ENCODE assay signal across 8 cellular contexts in the genomic region with DNA sequence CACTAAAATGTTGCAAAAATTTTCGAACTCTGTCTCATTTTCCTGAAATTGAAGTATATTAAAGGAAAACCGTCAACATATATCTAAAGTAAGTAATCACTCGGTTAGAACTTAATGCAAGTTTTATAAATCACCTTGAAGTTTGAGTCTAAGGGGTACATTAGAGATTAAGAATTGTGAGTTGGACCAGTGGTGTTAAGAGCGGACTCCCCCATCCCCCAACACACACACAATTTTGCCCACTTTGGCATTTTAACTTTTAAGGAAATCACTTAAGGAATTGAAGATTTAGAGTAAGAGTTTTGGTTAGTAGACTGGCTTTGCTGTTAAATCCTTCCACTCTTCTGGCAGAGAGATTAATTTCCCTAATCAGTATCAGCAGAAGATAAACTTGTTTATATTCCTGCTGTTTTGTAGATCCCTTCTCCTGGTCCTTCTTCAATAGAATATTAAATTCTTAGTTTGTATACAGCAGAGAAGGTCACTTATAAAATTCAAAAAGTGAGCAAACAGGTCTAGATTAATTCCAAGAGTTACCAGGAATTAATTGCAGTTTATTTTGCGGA. TPM values are rescaled to one million over a fixed set of nuclear protein-coding genes. Genes with fewer than 3 reads are reported as not detected.
DNase-seq lines count a peak whose midpoint lies in the region; ATAC-seq and TF ChIP-seq lines count a peak whose summit lies in the region.

No MANE protein-coding gene starts in this region.

- H3K27ac ChIP-seq in heart left ventricle (peak overlapping the region in 9 of 12 donors; percentile 93 to 99 (median 97)), lower lobe of right lung (peak overlapping the region; percentile 98), urinary bladder (ENCODE audit: low read depth) (peak overlapping the region; percentile 38)

- H3K4me3 ChIP-seq in heart left ventricle (peak overlapping the region; percentile 65 to 95 (median 89)), astrocyte of the spinal cord (ENCODE audit: low read depth, low read length) (peak overlapping the region; percentile 96), lower lobe of right lung (peak overlapping the region; percentile 95), urinary bladder (ENCODE audit: low read depth, low read length) (peak overlapping the region; percentile 93)

- 11 to 15% (median 15%) methylated on average over 5 of the region's 5 CpGs for WGBS in heart left ventricle, 4 donors
- 27% methylated on average over 5 of the region's 5 CpGs for WGBS in urinary bladder

- intact Hi-C loops in heart left ventricle (cut with DNase I), result loop anchor here in 8 of 10 donors (2.0 to 10.0 kb wide), 9 partner anchors 35 to 230 kb away; a partner anchor contains a TSS
- intact Hi-C loops in left ventricle myocardium superior (cut with micrococcal nuclease), result loop anchor here (10.0 kb wide), 1 partner anchor 222 kb away; no protein-coding TSS in a partner anchor
- intact Hi-C loops in lower lobe of right lung (cut with DNase I), result loop anchor here (10.0 kb wide), 1 partner anchor 212 kb away; no protein-coding TSS in a partner anchor

- no peak for TF ChIP-seq CTCF in heart left ventricle (IDR thresholded peaks at IDR 0.05)
- TF ChIP-seq CTCF in astrocyte of the spinal cord (IDR thresholded peaks at IDR 0.05; ENCODE audit: low read depth, low read length), result no peak
- TF ChIP-seq CTCF in lower lobe of right lung (IDR thresholded peaks at IDR 0.05), result no peak

- H3K27me3 ChIP-seq in heart left ventricle (no peaks in the 10 kb centered on the region), lower lobe of right lung (ENCODE audit: low read depth) (no peaks in the 10 kb centered on the region)

- in situ Hi-C loops in astrocyte of the spinal cord (cut with HindIII; ENCODE audit: low sequenced_read_pairs), result no loop called here

- H3K9me3 ChIP-seq in heart left ventricle, result no peaks in the 10 kb centered on the region
- H3K9me3 ChIP-seq in lower lobe of right lung, result no peaks in the 10 kb centered on the region

- H3K4me1 ChIP-seq in heart left ventricle, result peaks cover 0 to 53% (median 29%) of the 10 kb centered on the region in 12 donors
- peaks cover 41% of the 10 kb centered on the region for H3K4me1 ChIP-seq in lower lobe of right lung
- no peaks in the 10 kb centered on the region for H3K4me1 ChIP-seq in urinary bladder (ENCODE audit: insufficient read depth)

- no peaks in the 10 kb centered on the region for H3K36me3 ChIP-seq in heart left ventricle
- no peaks in the 10 kb centered on the region for H3K36me3 ChIP-seq in lower lobe of right lung
- no peaks in the 10 kb centered on the region for H3K36me3 ChIP-seq in urinary bladder (ENCODE audit: insufficient read depth)

- ATAC-seq in heart left ventricle (no peak), left ventricle myocardium superior (no peak), lower lobe of right lung (no peak), HG02571 (IDR thresholded peaks at IDR 0.05; ENCODE audit: unreplicated experiment) (no peak), HG02870 (IDR thresholded peaks at IDR 0.05; ENCODE audit: unreplicated experiment) (no peak), GM21526 (IDR thresholded peaks at IDR 0.05; ENCODE audit: low FRiP score, unreplicated experiment) (no peak)

- TF ChIP-seq POLR2A in heart left ventricle (IDR thresholded peaks at IDR 0.05), result no peak

- DNase-seq in heart left ventricle (no peak), left ventricle myocardium superior (no peak), astrocyte of the spinal cord (ENCODE audit: low read depth, low spot score) (peak; percentile 46), lower lobe of right lung (no peak)

RNA-seq across cellular contexts. Expression of a gene that starts 1.5 kb away (rescaled TPM):
- total RNA-seq in heart left ventricle (100 to 1,000 TPM in 1 of 9 donors, 10 to 100 TPM in 8; 52.4 to 157 (median 72.8) TPM), left ventricle myocardium superior (55.0 TPM), lower lobe of right lung (68.6 TPM), urinary bladder (151 TPM)
- polyA plus RNA-seq in heart left ventricle (10 to 100 TPM; 12.8 to 76.3 TPM), urinary bladder (64.2 TPM)

Comparison
In these comparisons a context has a peak if more than half of its experiments do, and no peak if none do; other contexts are left out.
1. H3K27ac ChIP-seq: peak in every context shown above with its lines; median percentile 98 in lower lobe of right lung; 97 in heart left ventricle; 38 in urinary bladder.